ENCODE assay signal across 14 cellular contexts in genomic region chr7:27709137-27710075, GRCh38. TPM values are rescaled to one million over a fixed set of nuclear protein-coding genes. Genes with fewer than 3 reads are reported as not detected.
A peak's percentile ranks its signal among the peaks of the same experiment; 100 is the strongest.
DNase-seq lines count a peak whose midpoint lies in the region; ATAC-seq, FAIRE-seq and TF ChIP-seq lines count a peak whose summit lies in the region.
"Had no signal": no experiment of that assay in that cellular context is flagged by ENCODE, and none has a peak within 500 bp of the region (broad histone marks: within the 10 kb centered on the region; RNA-seq: fewer than 3 reads in every experiment).

No MANE protein-coding gene starts in this region.

- no peaks in the 10 kb centered on the region for H4K20me1 ChIP-seq in endothelial cell of umbilical vein (replicated peaks; ENCODE audit: control insufficient read depth, extremely low read depth, insufficient read depth, low read length)

- dilution Hi-C loops in endothelial cell of umbilical vein (cut with MboI; ENCODE audit: extremely low pct_ligation_motif_present, low sequenced_read_pairs): no loop called here

- H3K9me3 ChIP-seq in endothelial cell of umbilical vein (replicated peaks; ENCODE audit: control insufficient read depth, insufficient read depth, low read length): no peaks in the 10 kb centered on the region
- H3K9me3 ChIP-seq in CD8-positive, alpha-beta T cell (ENCODE audit: low read length): no peaks in the 10 kb centered on the region
- H3K9me3 ChIP-seq: vagina had no signal

- FAIRE-seq in endothelial cell of umbilical vein (lab: Jason Lieb, UNC): no peak
- FAIRE-seq: small intestine had no signal

- peaks cover 10% of the 10 kb centered on the region for H3K27me3 Mint-ChIP-seq in CD8-positive, alpha-beta T cell (ENCODE audit: low read depth)

- no peaks in the 10 kb centered on the region for H3K36me3 Mint-ChIP-seq in CD8-positive, alpha-beta T cell

- H3K79me2 ChIP-seq in endothelial cell of umbilical vein (ENCODE audit: control insufficient read depth, insufficient read depth, low read length): no peaks in the 10 kb centered on the region

- TF ChIP-seq CTCF in endothelial cell of umbilical vein (IDR thresholded peaks at IDR 0.05; ENCODE audit: extremely low read depth in 1 of 2, insufficient read depth in 1 of 2, low read depth in 1 of 2, low read length in 2 of 2): no peak
- no peak for TF ChIP-seq CTCF in retinal pigment epithelial cell (conservative IDR thresholded peaks at IDR 0.05; ENCODE audit: low read depth, low read length)
- TF ChIP-seq CTCF in CD8-positive, alpha-beta T cell (IDR thresholded peaks at IDR 0.05): no peak

- POLR2A ChIA-PET in endothelial cell of umbilical vein (lab: Charles Lee): no interaction called here
- POLR2A ChIA-PET in CD8-positive, alpha-beta T cell (lab: Charles Lee): no interaction called here

- no peak overlapping the region for H3K4me3 ChIP-seq in endothelial cell of umbilical vein (replicated peaks in 1 of 3; ENCODE audit: insufficient read depth in 1 of 3, low read depth in 1 of 3, low read length in 3 of 3)
- H3K4me3 ChIP-seq in retinal pigment epithelial cell (ENCODE audit: low read length): no peak overlapping the region
- no peak overlapping the region for H3K4me3 ChIP-seq in CD8-positive, alpha-beta T cell (ENCODE audit: low read depth, low read length)
- H3K4me3 ChIP-seq: vagina had no signal

- no peak overlapping the region for H2AFZ ChIP-seq in endothelial cell of umbilical vein (ENCODE audit: low read depth, low read length)

- no peak overlapping the region for H3K4me2 ChIP-seq in endothelial cell of umbilical vein (ENCODE audit: insufficient read depth, low read length)

- CTCF ChIA-PET in endothelial cell of umbilical vein (lab: Charles Lee): interaction anchor here (1.0 to 1.9 kb wide), 5 partner anchors 48 to 384 kb away, joined by 3 to 5 read pairs (median 3); no protein-coding TSS in a partner anchor
- CTCF ChIA-PET in CD8-positive, alpha-beta T cell (lab: Charles Lee): no interaction called here

- BruUV-seq in endothelial cell of umbilical vein (replicated peaks; lab: Mats Ljungman, UMichigan): no TSS peak

- H3K36me3 ChIP-seq in endothelial cell of umbilical vein (ENCODE audit: control insufficient read depth in 2 of 2, extremely low read depth in 1 of 2, insufficient read depth in 2 of 2, low read length in 2 of 2): no peaks in the 10 kb centered on the region
- H3K36me3 ChIP-seq in CD8-positive, alpha-beta T cell (ENCODE audit: insufficient read depth, low read length): no peaks in the 10 kb centered on the region
- H3K36me3 ChIP-seq: vagina had no signal

- no peak overlapping the region for H3K27ac ChIP-seq in endothelial cell of umbilical vein (ENCODE audit: insufficient read depth, low read depth, low read length)
- H3K27ac ChIP-seq in CD8-positive, alpha-beta T cell (ENCODE audit: low read depth, low read length): no peak overlapping the region
- H3K27ac ChIP-seq: vagina had no signal

- intact Hi-C loops in endothelial cell of umbilical vein (cut with micrococcal nuclease): no loop called here
- intact Hi-C loops in CD8-positive, alpha-beta T cell (cut with DNase I, micrococcal nuclease): no loop called here

- no peak for TF ChIP-seq POLR2A in endothelial cell of umbilical vein (IDR thresholded peaks at IDR 0.05; ENCODE audit: low read depth, low read length)

- no peak overlapping the region for H3K9ac ChIP-seq in endothelial cell of umbilical vein (replicated peaks; ENCODE audit: extremely low read depth, insufficient read depth, low read length)

- no peak for ATAC-seq in GM21526 (IDR thresholded peaks at IDR 0.05; ENCODE audit: low FRiP score, unreplicated experiment)
- no peak for ATAC-seq in CD8-positive, alpha-beta T cell

- no peak overlapping the region for H3K4me3 Mint-ChIP-seq in CD8-positive, alpha-beta T cell

- H3K27me3 ChIP-seq in endothelial cell of umbilical vein (ENCODE audit: control insufficient read depth in 2 of 2, insufficient read depth in 2 of 2, low read length in 2 of 2): no peaks in the 10 kb centered on the region
- no peaks in the 10 kb centered on the region for H3K27me3 ChIP-seq in CD8-positive, alpha-beta T cell (ENCODE audit: insufficient read depth, low read length)
- H3K27me3 ChIP-seq: vagina had no signal

- peaks cover 5% of the 10 kb centered on the region for H3K4me1 ChIP-seq in endothelial cell of umbilical vein (ENCODE audit: control insufficient read depth, extremely low read depth, insufficient read depth, low read length)
- no peaks in the 10 kb centered on the region for H3K4me1 ChIP-seq in CD8-positive, alpha-beta T cell (ENCODE audit: insufficient read depth, low read length)

- no peaks in the 10 kb centered on the region for H3K9me1 ChIP-seq in endothelial cell of umbilical vein (replicated peaks; ENCODE audit: control insufficient read depth, extremely low read depth, insufficient read depth, low read length)

- DNase-seq in ELR (ENCODE audit: low read depth): peak; percentile 86
- DNase-seq in OCI-M1 (lab: John Stamatoyannopoulos, UW): peak; percentile 19
- DNase-seq in endothelial cell of umbilical vein (ENCODE audit: low read depth, low spot score): peak; percentile 73
- peak; percentile 15 for DNase-seq in retinal pigment epithelial cell (ENCODE audit: low read depth)
- no peak for DNase-seq in SKM-1 treated with dmso at 0.1 percent for 144 hours (lab: John Stamatoyannopoulos, UW; ENCODE audit: unreplicated experiment)
- DNase-seq in CD8-positive, alpha-beta T cell: no peak
- DNase-seq: activated CD4-positive, alpha-beta T cell treated with anti-CD3 and anti-CD28 coated beads for 48 hours; activated naive CD4-positive, alpha-beta T cell treated with anti-CD3 and anti-CD28 coated beads, Interleukin-2, amount 50 U/mL, for 16 hours; GF-D8; NCI-H510A; SHP77 treated with DMSO at 0.1 percent for 48 hours; small intestine had no signal

- H3K27ac Mint-ChIP-seq in CD8-positive, alpha-beta T cell: no peak overlapping the region

- no peaks in the 10 kb centered on the region for H3K4me1 Mint-ChIP-seq in CD8-positive, alpha-beta T cell (ENCODE audit: low read depth)

- peaks cover 5% of the 10 kb centered on the region for H3K9me3 Mint-ChIP-seq in CD8-positive, alpha-beta T cell

TF ChIP-seq in endothelial cell of umbilical vein, 7 proteins besides CTCF, POLR2A, EP300 and RAD21:
- TF ChIP-seq FOS (IDR thresholded peaks at IDR 0.05; ENCODE audit: borderline replicate concordance, insufficient read depth, low read length): peak; percentile 53
- TF ChIP-seq POLR2AphosphoS5 (IDR thresholded peaks at IDR 0.05; ENCODE audit: insufficient read depth, low read depth, low read length): no peak
- TF ChIP-seq GATA2 (IDR thresholded peaks at IDR 0.05; ENCODE audit: insufficient read depth, insufficient read length, low read depth, low read length): peak; percentile 33

RNA-seq across cellular contexts. Expression of gene TAX1BP1, which starts 30.6 kb away (rescaled TPM):
- total RNA-seq in endothelial cell of umbilical vein: 70.4 and 77.7 TPM in 2 replicates
- 69.6 and 93.2 TPM in 2 replicates for polyA plus RNA-seq in endothelial cell of umbilical vein
- 52.3 and 55.6 TPM in 2 replicates for polyA plus RNA-seq in endothelial cell of umbilical vein (2011; cell fraction: cytosol; rRNA removed)
- polyA plus RNA-seq in endothelial cell of umbilical vein (2011; cell fraction: nucleus; rRNA removed): 60.2 and 65.6 TPM in 2 replicates
- 78.8 and 80.1 TPM in 2 replicates for polyA plus RNA-seq in endothelial cell of umbilical vein (2012)
- polyA minus RNA-seq in endothelial cell of umbilical vein: 233 and 288 TPM in 2 replicates
- polyA minus RNA-seq in endothelial cell of umbilical vein (2011; cell fraction: cytosol; rRNA and poly(A)+ RNA removed): 29.5 TPM
- polyA minus RNA-seq in endothelial cell of umbilical vein (2011; cell fraction: nucleus; rRNA and poly(A)+ RNA removed): 221 and 323 TPM in 2 replicates
- 100 to 1,000 TPM; 132 to 139 TPM for total RNA-seq in CD8-positive, alpha-beta T cell

RNA-seq across cellular contexts. Expression of gene HIBADH, which starts 46.7 kb away (rescaled TPM):
- 19.7 and 22.6 TPM in 2 replicates for total RNA-seq in endothelial cell of umbilical vein
- 25.0 and 30.5 TPM in 2 replicates for polyA plus RNA-seq in endothelial cell of umbilical vein
- polyA plus RNA-seq in endothelial cell of umbilical vein (2011; cell fraction: cytosol; rRNA removed): 39.3 and 42.7 TPM in 2 replicates
- 22.2 and 24.4 TPM in 2 replicates for polyA plus RNA-seq in endothelial cell of umbilical vein (2011; cell fraction: nucleus; rRNA removed)
- polyA plus RNA-seq in endothelial cell of umbilical vein (2012): 27.2 and 30.2 TPM in 2 replicates
- polyA minus RNA-seq in endothelial cell of umbilical vein: 20.6 and 24.8 TPM in 2 replicates
- polyA minus RNA-seq in endothelial cell of umbilical vein (2011; cell fraction: cytosol; rRNA and poly(A)+ RNA removed): 8.8 TPM
- polyA minus RNA-seq in endothelial cell of umbilical vein (2011; cell fraction: nucleus; rRNA and poly(A)+ RNA removed): 11.2 and 13.6 TPM in 2 replicates
- 1 to 10 TPM; 6.8 to 7.3 TPM for total RNA-seq in CD8-positive, alpha-beta T cell

Comparison
In these comparisons a context has a peak if more than half of its experiments do, and no peak if none do; other contexts are left out.
1. DNase-seq: peak in ELR (single experiment), OCI-M1 (single experiment), endothelial cell of umbilical vein (single experiment) and retinal pigment epithelial cell (single experiment); none in SKM-1 treated with dmso at 0.1 percent for 144 hours (single experiment) and CD8-positive, alpha-beta T cell (0 of 7).